In genomic region chr11:57545883-57546282, GRCh38 we compare ENCODE assay signal across 1 cellular context.
TF ChIP-seq lines count a peak whose summit lies in the region.

No MANE protein-coding gene starts in this region.

TF ChIP-seq in H1, 55 proteins besides CTCF, POLR2A, EP300 and RAD21:
- TF ChIP-seq GTF2F1 (IDR thresholded peaks at IDR 0.05; ENCODE audit: borderline replicate concordance, low read depth, low read length) (no peak), MAFK (IDR thresholded peaks at IDR 0.05; ENCODE audit: low read depth, low read length) (no peak), CEBPB (IDR thresholded peaks at IDR 0.05; ENCODE audit: low read depth, low read length) (no peak), EZH2 (IDR thresholded peaks at IDR 0.05; ENCODE audit: low read depth, low read length, severe bottlenecking) (no peak), PHF8 (conservative IDR thresholded peaks at IDR 0.05; ENCODE audit: low read depth, low read length) (no peak), CREB1 (IDR thresholded peaks at IDR 0.05) (no peak), BCL11A (IDR thresholded peaks at IDR 0.05; ENCODE audit: low read depth in 2 of 2, low read length in 2 of 2) (no peak), NRF1 (IDR thresholded peaks at IDR 0.05; ENCODE audit: low read depth, low read length) (no peak), SIX5 (IDR thresholded peaks at IDR 0.05; ENCODE audit: low read depth, low read length) (no peak)
